Comparison of ENCODE assay signal across 10 cellular contexts in genomic region chrX:10617964-10618342, GRCh38. TPM values are rescaled to one million over a fixed set of nuclear protein-coding genes. Genes with fewer than 3 reads are reported as not detected.
DNase-seq lines count a peak whose midpoint lies in the region; TF ChIP-seq lines count a peak whose summit lies in the region.
"Had no signal": no experiment of that assay in that cellular context is flagged by ENCODE, and none has a peak within 500 bp of the region (broad histone marks: within the 10 kb centered on the region; RNA-seq: fewer than 3 reads in every experiment).

No MANE protein-coding gene starts in this region.

- H3K4me1 ChIP-seq in SJSA1 (replicated peaks): peaks cover 27% of the 10 kb centered on the region
- peaks cover 16% of the 10 kb centered on the region for H3K4me1 ChIP-seq in hepatocyte (ENCODE audit: insufficient read depth)
- peaks cover 9% of the 10 kb centered on the region for H3K4me1 ChIP-seq in suprapubic skin

- in situ Hi-C loops in G401 (cut with HindIII; ENCODE audit: low sequenced_read_pairs): no loop called here

- TF ChIP-seq CTCF in hepatocyte (IDR thresholded peaks at IDR 0.05; ENCODE audit: poor library complexity): no peak
- TF ChIP-seq CTCF in suprapubic skin (IDR thresholded peaks at IDR 0.05): no peak

- H3K27me3 ChIP-seq in SJSA1 (replicated peaks) (no peaks in the 10 kb centered on the region), hepatocyte (no peaks in the 10 kb centered on the region), suprapubic skin (no peaks in the 10 kb centered on the region)

- no peak overlapping the region for H2AFZ ChIP-seq in hepatocyte

- H3K36me3 ChIP-seq in SJSA1: no peaks in the 10 kb centered on the region
- H3K36me3 ChIP-seq in hepatocyte (replicated peaks; ENCODE audit: insufficient read depth, low read depth): no peaks in the 10 kb centered on the region
- no peaks in the 10 kb centered on the region for H3K36me3 ChIP-seq in suprapubic skin

- peaks cover 6% of the 10 kb centered on the region for H3K4me1 Mint-ChIP-seq in activated naive CD4-positive, alpha-beta T cell treated with anti-CD3 and anti-CD28 coated beads for 36 hours (ENCODE audit: low read depth)

- H4K20me1 ChIP-seq in hepatocyte (ENCODE audit: insufficient read depth, poor library complexity, severe bottlenecking): peaks cover 3% of the 10 kb centered on the region

- no peak overlapping the region for H3K27ac Mint-ChIP-seq in activated naive CD4-positive, alpha-beta T cell treated with anti-CD3 and anti-CD28 coated beads for 36 hours
- H3K27ac Mint-ChIP-seq: stimulated activated naive CD8-positive, alpha-beta T cell treated with anti-CD3 and anti-CD28 coated beads, Interleukin-15, Interleukin-2, amounts not matched to agents 100 ng/mL and 50 ng/mL, for 24 hours had no signal

- H3K4me3 ChIP-seq in SJSA1: peak overlapping the region; percentile 67; the same call in 1 of the 2 replicates
- H3K4me3 ChIP-seq in hepatocyte: no peak overlapping the region
- H3K4me3 ChIP-seq in suprapubic skin: peak overlapping the region; percentile 60

- CTCF ChIA-PET in activated naive CD4-positive, alpha-beta T cell treated with anti-CD3 and anti-CD28 coated beads for 36 hours (lab: Charles Lee): interaction anchor here (1.2 kb wide), 1 partner anchor 20 kb away, joined by 3 read pairs; no protein-coding TSS in a partner anchor

- no peaks in the 10 kb centered on the region for H3K9me2 ChIP-seq in hepatocyte (replicated peaks; ENCODE audit: insufficient read depth)

- H3K9me3 ChIP-seq in SJSA1 (replicated peaks) (no peaks in the 10 kb centered on the region), hepatocyte (ENCODE audit: low read depth) (no peaks in the 10 kb centered on the region), suprapubic skin (no peaks in the 10 kb centered on the region)

- peaks cover 32% of the 10 kb centered on the region for H3K27me3 Mint-ChIP-seq in activated naive CD4-positive, alpha-beta T cell treated with anti-CD3 and anti-CD28 coated beads for 36 hours (ENCODE audit: low read depth)

- intact Hi-C loops in activated naive CD4-positive, alpha-beta T cell treated with anti-CD3 and anti-CD28 coated beads for 36 hours (cut with micrococcal nuclease): loop anchor here (5.0 kb wide), 2 partner anchors 104 to 519 kb away; no protein-coding TSS in a partner anchor

- no peak overlapping the region for H3K27ac ChIP-seq in SJSA1
- H3K27ac ChIP-seq in hepatocyte: no peak overlapping the region
- no peak overlapping the region for H3K27ac ChIP-seq in suprapubic skin

- no peak for TF ChIP-seq EP300 in suprapubic skin (IDR thresholded peaks at IDR 0.05)

- H3K36me3 Mint-ChIP-seq in activated naive CD4-positive, alpha-beta T cell treated with anti-CD3 and anti-CD28 coated beads for 36 hours (ENCODE audit: low read depth): no peaks in the 10 kb centered on the region

- no peak overlapping the region for H3K4me3 Mint-ChIP-seq in activated naive CD4-positive, alpha-beta T cell treated with anti-CD3 and anti-CD28 coated beads for 36 hours
- H3K4me3 Mint-ChIP-seq: stimulated activated naive CD8-positive, alpha-beta T cell treated with anti-CD3 and anti-CD28 coated beads, Interleukin-15, Interleukin-2, amounts not matched to agents 100 ng/mL and 50 ng/mL, for 24 hours had no signal

- WGBS in hepatocyte (ENCODE audit: low lambda C conversion rate, missing lambda C conversion rate): 50% methylated on average over 3 of the region's 3 CpGs
- 58% methylated on average over 3 of the region's 3 CpGs for WGBS in suprapubic skin

- H3K9me3 Mint-ChIP-seq in activated naive CD4-positive, alpha-beta T cell treated with anti-CD3 and anti-CD28 coated beads for 36 hours: no peaks in the 10 kb centered on the region
- H3K9me3 Mint-ChIP-seq: stimulated activated naive CD8-positive, alpha-beta T cell treated with anti-CD3 and anti-CD28 coated beads, Interleukin-15, Interleukin-2, amounts not matched to agents 100 ng/mL and 50 ng/mL, for 24 hours had no signal

- H3K79me2 ChIP-seq in hepatocyte: peaks cover 45% of the 10 kb centered on the region

- no peak for TF ChIP-seq POLR2A in suprapubic skin (IDR thresholded peaks at IDR 0.05)

- peak; percentile 23 for DNase-seq in DMS153 treated with DMSO at 0.1 percent for 48 hours (lab: John Stamatoyannopoulos, UW; ENCODE audit: unreplicated experiment)
- no peak for DNase-seq in DMS153 (lab: John Stamatoyannopoulos, UW)
- DNase-seq in SJSA1 (ENCODE audit: low read depth in 1 of 2, low spot score in 2 of 2): no peak
- DNase-seq in hepatocyte (ENCODE audit: low spot score): no peak
- DNase-seq in suprapubic skin (ENCODE audit: low spot score in 2 of 2): no peak
- no peak for DNase-seq in activated naive CD4-positive, alpha-beta T cell treated with anti-CD3 and anti-CD28 coated beads for 36 hours
- DNase-seq in G401 (ENCODE audit: low spot score): no peak
- DNase-seq in activated CD4-positive, alpha-beta T cell treated with anti-CD3 and anti-CD28 coated beads, Interleukin-2, amount 50 U/mL, for 48 hours: no peak
- DNase-seq: anterior cingulate cortex had no signal

- peak overlapping the region; percentile 83 for H3K4me2 ChIP-seq in hepatocyte

RNA-seq across cellular contexts. Expression of gene MID1, which starts 2.4 kb away (rescaled TPM):
- 9.4 and 14.8 TPM in 2 replicates for total RNA-seq in SJSA1 (2014; rRNA removed; shearing (Covaris generic))
- total RNA-seq in hepatocyte (21.1 and 23.0 TPM in 2 replicates), suprapubic skin (1 to 10 TPM; 5.0 to 8.0 (median 6.4) TPM)
- polyA plus RNA-seq in hepatocyte: 21.3 and 25.9 TPM in 2 replicates
- total RNA-seq in activated naive CD4-positive, alpha-beta T cell treated with anti-CD3 and anti-CD28 coated beads for 36 hours: 1 to 10 TPM in 1 of 2 experiments, under 1 TPM in 1; 0.95 to 1.2 TPM
- 0.06 and 0.07 TPM in 2 replicates for total RNA-seq in G401 (2014; rRNA removed; shearing (Covaris generic))
